Comparison of ENCODE assay signal across 9 cellular contexts in the genomic region with DNA sequence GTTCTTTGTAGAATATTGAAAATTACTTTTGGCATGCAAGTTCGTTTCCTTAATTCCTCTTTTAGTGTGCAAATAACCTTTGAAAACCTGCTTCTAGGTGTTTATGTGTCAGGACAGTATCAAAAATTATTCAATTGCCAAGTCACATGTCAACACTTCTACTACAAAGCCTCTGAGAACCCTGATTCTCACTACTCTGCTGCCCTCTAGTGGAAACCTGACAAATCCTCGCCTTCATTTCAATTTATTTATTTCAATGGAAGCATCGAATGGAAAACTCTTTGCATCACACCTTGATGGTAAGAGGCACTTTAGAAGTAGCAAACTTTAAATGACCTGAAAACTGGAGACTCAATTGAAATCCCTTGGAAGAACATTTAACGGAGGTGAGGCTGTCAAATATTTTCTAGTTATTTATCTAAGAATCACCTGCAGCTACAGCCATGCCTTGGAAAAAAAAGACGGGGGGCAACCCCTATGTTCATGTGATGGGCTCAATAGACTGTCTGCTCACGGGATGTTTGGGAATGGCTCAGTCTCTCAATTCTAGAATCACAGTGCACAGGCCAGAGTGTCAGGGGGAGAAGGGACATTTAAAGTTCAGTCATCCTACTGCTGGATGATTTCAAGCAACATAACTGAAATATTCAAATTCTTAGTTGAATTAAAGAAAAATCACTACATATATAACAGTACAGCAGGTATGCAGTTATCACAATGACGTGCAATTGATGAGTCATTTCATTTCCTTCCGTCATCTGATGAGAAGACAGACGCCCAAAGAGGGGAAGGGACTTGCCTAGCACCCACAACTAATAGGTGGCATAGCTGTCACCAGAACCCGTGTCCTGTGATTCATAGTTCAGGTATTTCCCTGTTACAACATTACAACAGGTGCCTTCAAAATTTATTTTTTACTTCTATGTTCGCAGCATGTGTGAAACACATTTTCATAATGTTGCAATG.
A peak's percentile ranks its signal among the peaks of the same experiment; 100 is the strongest.
DNase-seq lines count a peak whose midpoint lies in the region; ATAC-seq and TF ChIP-seq lines count a peak whose summit lies in the region.
"Had no signal": no experiment of that assay in that cellular context is flagged by ENCODE, and none has a peak within 500 bp of the region (broad histone marks: within the 10 kb centered on the region; RNA-seq: fewer than 3 reads in every experiment).

No MANE protein-coding gene starts in this region.

- TF ChIP-seq CTCF in NB4 (IDR thresholded peaks at IDR 0.05; ENCODE audit: low read depth, low read length) (peak; percentile 79), epithelial cell of proximal tubule (conservative IDR thresholded peaks at IDR 0.05; ENCODE audit: low read depth, low read length) (peak; percentile 79), nephron (IDR thresholded peaks at IDR 0.05; ENCODE audit: unreplicated experiment in 3 of 3) (peak; percentile 80 to 83 (median 81))

- no peaks in the 10 kb centered on the region for H3K4me1 Mint-ChIP-seq in nephron

- no peaks in the 10 kb centered on the region for H3K9me3 ChIP-seq in SJCRH30 (replicated peaks)

- H3K36me3 Mint-ChIP-seq in nephron (ENCODE audit: low read depth) = no peaks in the 10 kb centered on the region

- no peak overlapping the region for H3K27ac ChIP-seq in SJCRH30

- no peaks in the 10 kb centered on the region for H3K4me1 ChIP-seq in SJCRH30

- H3K4me3 Mint-ChIP-seq in nephron = no peak overlapping the region
- H3K4me3 Mint-ChIP-seq: T-helper 1 cell treated with Interleukin-12 subunit alpha and Interleukin-12 subunit beta and Interleukin-4 antibody, amounts not matched to agents 30 μg/mL and 1 μg/mL, for 36 hours had no signal

- ATAC-seq in GM18907 (IDR thresholded peaks at IDR 0.05; ENCODE audit: unreplicated experiment) = peak; percentile 65

- TF ChIP-seq POLR2A in NB4 (IDR thresholded peaks at IDR 0.05; ENCODE audit: extremely low read depth, insufficient read length) = no peak

- peak; percentile 24 for DNase-seq in COLO829 (ENCODE audit: low spot score)
- peak; percentile 74 for DNase-seq in NB4 (ENCODE audit: low read depth)
- peak; percentile 48 to 82 for DNase-seq in SJCRH30
- DNase-seq in epithelial cell of proximal tubule (ENCODE audit: low read depth) = peak; percentile 42
- DNase-seq in central memory CD4-positive, alpha-beta T cell = no peak
- DNase-seq in activated CD4-positive, CD25-positive, alpha-beta regulatory T cell treated with anti-CD3 and anti-CD28 coated beads, Interleukin-2, amount 50 U/mL, for 72 hours = no peak

- H3K4me3 ChIP-seq in NB4 (ENCODE audit: low read depth, low read length) = no peak overlapping the region
- no peak overlapping the region for H3K4me3 ChIP-seq in SJCRH30
- no peak overlapping the region for H3K4me3 ChIP-seq in epithelial cell of proximal tubule (ENCODE audit: low read depth, low read length)

- H3K9me3 Mint-ChIP-seq in nephron = no peaks in the 10 kb centered on the region

- H3K27ac Mint-ChIP-seq in nephron = no peak overlapping the region
- H3K27ac Mint-ChIP-seq: T-helper 1 cell treated with Interleukin-12 subunit alpha and Interleukin-12 subunit beta and Interleukin-4 antibody, amounts not matched to agents 30 μg/mL and 1 μg/mL, for 36 hours had no signal

- no peaks in the 10 kb centered on the region for H3K27me3 ChIP-seq in SJCRH30

- H3K27me3 Mint-ChIP-seq in nephron (ENCODE audit: low read depth) = peaks cover 30% of the 10 kb centered on the region

- H3K36me3 ChIP-seq in SJCRH30 = no peaks in the 10 kb centered on the region

Comparison
In these comparisons a context has a peak if more than half of its experiments do, and no peak if none do; other contexts are left out.
1. DNase-seq: peak in COLO829 (single experiment), NB4 (single experiment), SJCRH30 (2 of 2) and epithelial cell of proximal tubule (single experiment); none in central memory CD4-positive, alpha-beta T cell (single experiment) and activated CD4-positive, CD25-positive, alpha-beta regulatory T cell treated with anti-CD3 and anti-CD28 coated beads, Interleukin-2, amount 50 U/mL, for 72 hours (single experiment).
2. Peak in every context shown above with its lines, with median percentiles within 50 percentile points of each other: CTCF ChIP-seq.